Comparison of ENCODE assay signal across 1 cellular context in the genomic region with DNA sequence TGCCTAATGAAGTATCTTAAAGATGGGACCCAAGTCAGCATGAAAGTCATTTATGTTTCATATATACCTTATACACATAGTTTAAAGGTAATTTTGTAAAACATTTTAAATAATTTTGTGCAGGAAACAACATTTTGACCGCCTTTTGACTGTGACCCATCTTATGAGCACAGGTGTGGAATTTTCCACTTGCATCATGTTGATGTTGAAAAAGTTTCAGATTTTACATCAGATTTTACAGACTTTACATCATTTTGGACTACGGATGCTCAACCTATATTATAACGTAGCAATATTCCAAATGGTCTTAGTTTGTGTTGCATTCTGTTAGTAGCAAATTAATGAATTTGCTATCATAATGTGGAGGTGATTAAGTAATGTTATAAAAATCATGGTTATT.
TF ChIP-seq lines count a peak whose summit lies in the region.

No MANE protein-coding gene starts in this region.

TF ChIP-seq in GM23338, 12 proteins besides CTCF, POLR2A, EP300 and RAD21 (continued from another document):
- TF ChIP-seq, protein P1, sequence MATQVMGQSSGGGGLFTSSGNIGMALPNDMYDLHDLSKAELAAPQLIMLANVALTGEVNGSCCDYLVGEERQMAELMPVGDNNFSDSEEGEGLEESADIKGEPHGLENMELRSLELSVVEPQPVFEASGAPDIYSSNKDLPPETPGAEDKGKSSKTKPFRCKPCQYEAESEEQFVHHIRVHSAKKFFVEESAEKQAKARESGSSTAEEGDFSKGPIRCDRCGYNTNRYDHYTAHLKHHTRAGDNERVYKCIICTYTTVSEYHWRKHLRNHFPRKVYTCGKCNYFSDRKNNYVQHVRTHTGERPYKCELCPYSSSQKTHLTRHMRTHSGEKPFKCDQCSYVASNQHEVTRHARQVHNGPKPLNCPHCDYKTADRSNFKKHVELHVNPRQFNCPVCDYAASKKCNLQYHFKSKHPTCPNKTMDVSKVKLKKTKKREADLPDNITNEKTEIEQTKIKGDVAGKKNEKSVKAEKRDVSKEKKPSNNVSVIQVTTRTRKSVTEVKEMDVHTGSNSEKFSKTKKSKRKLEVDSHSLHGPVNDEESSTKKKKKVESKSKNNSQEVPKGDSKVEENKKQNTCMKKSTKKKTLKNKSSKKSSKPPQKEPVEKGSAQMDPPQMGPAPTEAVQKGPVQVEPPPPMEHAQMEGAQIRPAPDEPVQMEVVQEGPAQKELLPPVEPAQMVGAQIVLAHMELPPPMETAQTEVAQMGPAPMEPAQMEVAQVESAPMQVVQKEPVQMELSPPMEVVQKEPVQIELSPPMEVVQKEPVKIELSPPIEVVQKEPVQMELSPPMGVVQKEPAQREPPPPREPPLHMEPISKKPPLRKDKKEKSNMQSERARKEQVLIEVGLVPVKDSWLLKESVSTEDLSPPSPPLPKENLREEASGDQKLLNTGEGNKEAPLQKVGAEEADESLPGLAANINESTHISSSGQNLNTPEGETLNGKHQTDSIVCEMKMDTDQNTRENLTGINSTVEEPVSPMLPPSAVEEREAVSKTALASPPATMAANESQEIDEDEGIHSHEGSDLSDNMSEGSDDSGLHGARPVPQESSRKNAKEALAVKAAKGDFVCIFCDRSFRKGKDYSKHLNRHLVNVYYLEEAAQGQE (IDR thresholded peaks at IDR 0.05; ENCODE audit: unreplicated experiment) = no peak
- no peak for TF ChIP-seq ZNF114 (CRISPR knock-in tag; IDR thresholded peaks at IDR 0.05)
- TF ChIP-seq STAT1 (IDR thresholded peaks at IDR 0.05; ENCODE audit: unreplicated experiment) = no peak
- TF ChIP-seq EZH2 (IDR thresholded peaks at IDR 0.05; ENCODE audit: low read depth, unreplicated experiment) = no peak
- no peak for TF ChIP-seq JUNB (IDR thresholded peaks at IDR 0.05; ENCODE audit: unreplicated experiment)
- TF ChIP-seq NANOG (IDR thresholded peaks at IDR 0.05; ENCODE audit: borderline replicate concordance) = no peak
- TF ChIP-seq, protein P2, sequence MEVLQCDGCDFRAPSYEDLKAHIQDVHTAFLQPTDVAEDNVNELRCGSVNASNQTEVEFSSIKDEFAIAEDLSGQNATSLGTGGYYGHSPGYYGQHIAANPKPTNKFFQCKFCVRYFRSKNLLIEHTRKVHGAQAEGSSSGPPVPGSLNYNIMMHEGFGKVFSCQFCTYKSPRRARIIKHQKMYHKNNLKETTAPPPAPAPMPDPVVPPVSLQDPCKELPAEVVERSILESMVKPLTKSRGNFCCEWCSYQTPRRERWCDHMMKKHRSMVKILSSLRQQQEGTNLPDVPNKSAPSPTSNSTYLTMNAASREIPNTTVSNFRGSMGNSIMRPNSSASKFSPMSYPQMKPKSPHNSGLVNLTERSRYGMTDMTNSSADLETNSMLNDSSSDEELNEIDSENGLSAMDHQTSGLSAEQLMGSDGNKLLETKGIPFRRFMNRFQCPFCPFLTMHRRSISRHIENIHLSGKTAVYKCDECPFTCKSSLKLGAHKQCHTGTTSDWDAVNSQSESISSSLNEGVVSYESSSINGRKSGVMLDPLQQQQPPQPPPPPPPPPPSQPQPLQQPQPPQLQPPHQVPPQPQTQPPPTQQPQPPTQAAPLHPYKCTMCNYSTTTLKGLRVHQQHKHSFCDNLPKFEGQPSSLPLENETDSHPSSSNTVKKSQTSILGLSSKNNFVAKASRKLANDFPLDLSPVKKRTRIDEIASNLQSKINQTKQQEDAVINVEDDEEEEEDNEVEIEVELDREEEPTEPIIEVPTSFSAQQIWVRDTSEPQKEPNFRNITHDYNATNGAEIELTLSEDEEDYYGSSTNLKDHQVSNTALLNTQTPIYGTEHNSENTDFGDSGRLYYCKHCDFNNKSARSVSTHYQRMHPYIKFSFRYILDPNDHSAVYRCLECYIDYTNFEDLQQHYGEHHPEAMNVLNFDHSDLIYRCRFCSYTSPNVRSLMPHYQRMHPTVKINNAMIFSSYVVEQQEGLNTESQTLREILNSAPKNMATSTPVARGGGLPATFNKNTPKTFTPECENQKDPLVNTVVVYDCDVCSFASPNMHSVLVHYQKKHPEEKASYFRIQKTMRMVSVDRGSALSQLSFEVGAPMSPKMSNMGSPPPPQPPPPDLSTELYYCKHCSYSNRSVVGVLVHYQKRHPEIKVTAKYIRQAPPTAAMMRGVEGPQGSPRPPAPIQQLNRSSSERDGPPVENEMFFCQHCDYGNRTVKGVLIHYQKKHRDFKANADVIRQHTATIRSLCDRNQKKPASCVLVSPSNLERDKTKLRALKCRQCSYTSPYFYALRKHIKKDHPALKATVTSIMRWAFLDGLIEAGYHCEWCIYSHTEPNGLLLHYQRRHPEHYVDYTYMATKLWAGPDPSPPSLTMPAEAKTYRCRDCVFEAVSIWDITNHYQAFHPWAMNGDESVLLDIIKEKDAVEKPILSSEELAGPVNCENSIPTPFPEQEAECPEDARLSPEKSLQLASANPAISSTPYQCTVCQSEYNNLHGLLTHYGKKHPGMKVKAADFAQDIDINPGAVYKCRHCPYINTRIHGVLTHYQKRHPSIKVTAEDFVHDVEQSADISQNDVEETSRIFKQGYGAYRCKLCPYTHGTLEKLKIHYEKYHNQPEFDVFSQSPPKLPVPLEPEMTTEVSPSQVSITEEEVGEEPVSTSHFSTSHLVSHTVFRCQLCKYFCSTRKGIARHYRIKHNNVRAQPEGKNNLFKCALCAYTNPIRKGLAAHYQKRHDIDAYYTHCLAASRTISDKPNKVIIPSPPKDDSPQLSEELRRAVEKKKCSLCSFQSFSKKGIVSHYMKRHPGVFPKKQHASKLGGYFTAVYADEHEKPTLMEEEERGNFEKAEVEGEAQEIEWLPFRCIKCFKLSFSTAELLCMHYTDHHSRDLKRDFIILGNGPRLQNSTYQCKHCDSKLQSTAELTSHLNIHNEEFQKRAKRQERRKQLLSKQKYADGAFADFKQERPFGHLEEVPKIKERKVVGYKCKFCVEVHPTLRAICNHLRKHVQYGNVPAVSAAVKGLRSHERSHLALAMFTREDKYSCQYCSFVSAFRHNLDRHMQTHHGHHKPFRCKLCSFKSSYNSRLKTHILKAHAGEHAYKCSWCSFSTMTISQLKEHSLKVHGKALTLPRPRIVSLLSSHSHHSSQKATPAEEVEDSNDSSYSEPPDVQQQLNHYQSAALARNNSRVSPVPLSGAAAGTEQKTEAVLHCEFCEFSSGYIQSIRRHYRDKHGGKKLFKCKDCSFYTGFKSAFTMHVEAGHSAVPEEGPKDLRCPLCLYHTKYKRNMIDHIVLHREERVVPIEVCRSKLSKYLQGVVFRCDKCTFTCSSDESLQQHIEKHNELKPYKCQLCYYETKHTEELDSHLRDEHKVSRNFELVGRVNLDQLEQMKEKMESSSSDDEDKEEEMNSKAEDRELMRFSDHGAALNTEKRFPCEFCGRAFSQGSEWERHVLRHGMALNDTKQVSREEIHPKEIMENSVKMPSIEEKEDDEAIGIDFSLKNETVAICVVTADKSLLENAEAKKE (CRISPR knock-in tag; IDR thresholded peaks at IDR 0.05) = no peak
